Comparison of ENCODE assay signal across 13 cellular contexts in the genomic region with DNA sequence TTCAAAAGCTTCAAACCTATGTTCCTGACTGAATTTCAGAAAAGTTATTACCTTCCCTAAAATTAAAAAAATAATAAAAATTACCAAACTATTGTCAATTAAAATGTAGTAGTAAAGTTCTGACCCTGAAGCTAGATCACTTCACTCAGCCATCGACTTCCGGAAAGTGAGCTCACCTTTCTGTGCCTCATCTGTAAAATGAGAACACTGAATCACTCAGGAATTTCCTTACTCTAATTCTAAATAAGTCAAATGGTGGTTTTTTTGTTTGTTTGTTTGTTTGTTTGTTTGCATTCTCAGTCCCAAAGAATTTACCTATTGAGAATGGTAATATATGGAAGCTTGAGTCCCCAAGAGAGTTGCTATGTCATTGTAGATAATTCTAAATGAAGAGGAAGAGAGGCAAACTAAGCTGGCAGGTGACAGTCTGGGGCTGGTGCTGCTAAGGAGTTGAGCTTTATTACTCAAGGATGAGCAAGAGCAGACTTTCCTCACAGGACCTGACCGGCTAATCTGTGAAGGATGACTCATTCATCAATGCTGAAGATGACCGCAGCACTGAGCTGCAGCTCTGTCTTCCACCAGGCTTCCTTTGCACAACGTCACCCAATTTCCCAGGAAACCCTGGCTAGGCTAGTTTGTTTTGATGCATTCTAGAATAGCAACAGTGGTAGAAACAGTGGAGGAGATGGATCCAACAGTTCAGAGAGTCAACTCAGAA.
DNase-seq lines count a peak whose midpoint lies in the region; ATAC-seq and TF ChIP-seq lines count a peak whose summit lies in the region.
"Had no signal": no experiment of that assay in that cellular context is flagged by ENCODE, and none has a peak within 500 bp of the region (broad histone marks: within the 10 kb centered on the region; RNA-seq: fewer than 3 reads in every experiment).

No MANE protein-coding gene starts in this region.

- H3K27me3 Mint-ChIP-seq in WTC11 (ENCODE audit: low read depth), result no peaks in the 10 kb centered on the region
- peaks cover 0 to 2% of the 10 kb centered on the region in 2 donors for H3K27me3 Mint-ChIP-seq in CD4-positive, alpha-beta memory T cell

- H3K27me3 ChIP-seq in HUES48 (ENCODE audit: control insufficient read depth, insufficient read depth, low read length), result no peaks in the 10 kb centered on the region
- no peaks in the 10 kb centered on the region for H3K27me3 ChIP-seq in CD4-positive, alpha-beta memory T cell (ENCODE audit: insufficient read depth, low read length)

- intact Hi-C loops in CD4-positive, alpha-beta memory T cell (cut with micrococcal nuclease), result no loop called here

- peaks cover 11% of the 10 kb centered on the region for H3K9me3 Mint-ChIP-seq in WTC11
- H3K9me3 Mint-ChIP-seq in CD4-positive, alpha-beta memory T cell, result peaks cover 0 to 5% (median under 1%) of the 10 kb centered on the region in 8 donors

- CTCF ChIA-PET in WTC11 (lab: Charles Lee), result interaction anchor here (0.6 kb wide), 1 partner anchor 286 kb away, joined by 4 read pairs; no protein-coding TSS in a partner anchor
- CTCF ChIA-PET in CD4-positive, alpha-beta memory T cell (lab: Charles Lee; ENCODE audit: partially characterized antibody), result no interaction called here

- H3K4me3 Mint-ChIP-seq in WTC11, result no peak overlapping the region
- H3K4me3 Mint-ChIP-seq in CD4-positive, alpha-beta memory T cell, result no peak overlapping the region

- POLR2A ChIA-PET in WTC11 (lab: Charles Lee), result no interaction called here
- POLR2A ChIA-PET in CD4-positive, alpha-beta memory T cell (lab: Charles Lee; ENCODE audit: partially characterized antibody), result no interaction called here

- H3K4me1 Mint-ChIP-seq in WTC11, result peaks cover 20% of the 10 kb centered on the region
- H3K4me1 Mint-ChIP-seq in CD4-positive, alpha-beta memory T cell, result no peaks in the 10 kb centered on the region

- peak overlapping the region; percentile 21 for H3K27ac ChIP-seq in HUES48 (ENCODE audit: low read depth, low read length)
- no peak overlapping the region for H3K27ac ChIP-seq in CD4-positive, alpha-beta memory T cell (ENCODE audit: low read depth, low read length)
- H3K27ac ChIP-seq: prostate gland had no signal

- no peaks in the 10 kb centered on the region for H3K9me3 ChIP-seq in HUES48 (ENCODE audit: control insufficient read depth, insufficient read depth, low read length)
- no peaks in the 10 kb centered on the region for H3K9me3 ChIP-seq in CD4-positive, alpha-beta memory T cell (ENCODE audit: control insufficient read depth in 1 of 2, low read length in 2 of 2)
- H3K9me3 ChIP-seq: prostate gland had no signal

- H3K36me3 Mint-ChIP-seq in WTC11, result no peaks in the 10 kb centered on the region
- no peaks in the 10 kb centered on the region for H3K36me3 Mint-ChIP-seq in CD4-positive, alpha-beta memory T cell

- 0 out of 2 replicates have a peak overlapping the region, but pooled peaks have one; percentile 30 for H3K9ac ChIP-seq in HUES48 (ENCODE audit: low read depth, low read length)

- peak; percentile 57 for ATAC-seq in WTC11

- no peaks in the 10 kb centered on the region for H3K36me3 ChIP-seq in HUES48 (ENCODE audit: control insufficient read depth, insufficient read depth, low read length)
- no peaks in the 10 kb centered on the region for H3K36me3 ChIP-seq in CD4-positive, alpha-beta memory T cell (ENCODE audit: insufficient read depth, low read length)
- H3K36me3 ChIP-seq: prostate gland had no signal

- no peak for TF ChIP-seq CTCF in WTC11 (IDR thresholded peaks at IDR 0.05)

- peak overlapping the region; percentile 12; the same call in 1 of the 2 replicates for H3K4me3 ChIP-seq in HUES48 (ENCODE audit: low read depth, low read length)
- no peak overlapping the region for H3K4me3 ChIP-seq in CD4-positive, alpha-beta memory T cell (ENCODE audit: low read length in 2 of 2)
- H3K4me3 ChIP-seq: prostate gland had no signal

- H3K27ac Mint-ChIP-seq in WTC11, result peak overlapping the region; percentile 58; the same call in 1 of the 2 replicates
- no peak overlapping the region for H3K27ac Mint-ChIP-seq in CD4-positive, alpha-beta memory T cell

- DNase-seq in EH (ENCODE audit: low read depth) (peak; percentile 80), WTC11 (ENCODE audit: low spot score) (no peak), iPS-NIHi11 (ENCODE audit: low spot score) (peak; percentile 8), NCI-H1694 treated with DMSO at 0.1 percent for 48 hours (lab: John Stamatoyannopoulos, UW) (no peak), SKM-1 (lab: John Stamatoyannopoulos, UW; ENCODE audit: unreplicated experiment) (no peak), NCI-H2029 treated with DMSO at 0.1 percent for 48 hours (lab: John Stamatoyannopoulos, UW) (no peak)
- DNase-seq in CD4-positive, alpha-beta memory T cell, result no peak
- DNase-seq: activated CD4-positive, alpha-beta T cell treated with anti-CD3 and anti-CD28 coated beads for 48 hours; activated naive CD4-positive, alpha-beta T cell treated with anti-CD3 and anti-CD28 coated beads, Interleukin-2, amount 50 U/mL, for 16 hours; NCI-H1436; RPMI8226 had no signal

- peaks cover 20% of the 10 kb centered on the region for H3K4me1 ChIP-seq in HUES48 (ENCODE audit: control insufficient read depth, insufficient read depth, low read length)
- H3K4me1 ChIP-seq in CD4-positive, alpha-beta memory T cell (ENCODE audit: insufficient read depth, low read length), result no peaks in the 10 kb centered on the region
- H3K4me1 ChIP-seq: prostate gland had no signal

TF ChIP-seq in WTC11, 78 proteins besides CTCF, POLR2A, EP300 and RAD21 (continues in another document):
- TF ChIP-seq, protein P1, sequence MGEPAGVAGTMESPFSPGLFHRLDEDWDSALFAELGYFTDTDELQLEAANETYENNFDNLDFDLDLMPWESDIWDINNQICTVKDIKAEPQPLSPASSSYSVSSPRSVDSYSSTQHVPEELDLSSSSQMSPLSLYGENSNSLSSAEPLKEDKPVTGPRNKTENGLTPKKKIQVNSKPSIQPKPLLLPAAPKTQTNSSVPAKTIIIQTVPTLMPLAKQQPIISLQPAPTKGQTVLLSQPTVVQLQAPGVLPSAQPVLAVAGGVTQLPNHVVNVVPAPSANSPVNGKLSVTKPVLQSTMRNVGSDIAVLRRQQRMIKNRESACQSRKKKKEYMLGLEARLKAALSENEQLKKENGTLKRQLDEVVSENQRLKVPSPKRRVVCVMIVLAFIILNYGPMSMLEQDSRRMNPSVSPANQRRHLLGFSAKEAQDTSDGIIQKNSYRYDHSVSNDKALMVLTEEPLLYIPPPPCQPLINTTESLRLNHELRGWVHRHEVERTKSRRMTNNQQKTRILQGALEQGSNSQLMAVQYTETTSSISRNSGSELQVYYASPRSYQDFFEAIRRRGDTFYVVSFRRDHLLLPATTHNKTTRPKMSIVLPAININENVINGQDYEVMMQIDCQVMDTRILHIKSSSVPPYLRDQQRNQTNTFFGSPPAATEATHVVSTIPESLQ (CRISPR knock-in tag; IDR thresholded peaks at IDR 0.05), result no peak
- no peak for TF ChIP-seq KAT7 (CRISPR knock-in tag; IDR thresholded peaks at IDR 0.05; ENCODE audit: borderline replicate concordance)
- TF ChIP-seq ZNF263 (CRISPR knock-in tag; IDR thresholded peaks at IDR 0.05; ENCODE audit: low read depth), result no peak
- no peak for TF ChIP-seq ZNF219 (CRISPR knock-in tag; IDR thresholded peaks at IDR 0.05; ENCODE audit: borderline replicate concordance)
- TF ChIP-seq, protein P2, sequence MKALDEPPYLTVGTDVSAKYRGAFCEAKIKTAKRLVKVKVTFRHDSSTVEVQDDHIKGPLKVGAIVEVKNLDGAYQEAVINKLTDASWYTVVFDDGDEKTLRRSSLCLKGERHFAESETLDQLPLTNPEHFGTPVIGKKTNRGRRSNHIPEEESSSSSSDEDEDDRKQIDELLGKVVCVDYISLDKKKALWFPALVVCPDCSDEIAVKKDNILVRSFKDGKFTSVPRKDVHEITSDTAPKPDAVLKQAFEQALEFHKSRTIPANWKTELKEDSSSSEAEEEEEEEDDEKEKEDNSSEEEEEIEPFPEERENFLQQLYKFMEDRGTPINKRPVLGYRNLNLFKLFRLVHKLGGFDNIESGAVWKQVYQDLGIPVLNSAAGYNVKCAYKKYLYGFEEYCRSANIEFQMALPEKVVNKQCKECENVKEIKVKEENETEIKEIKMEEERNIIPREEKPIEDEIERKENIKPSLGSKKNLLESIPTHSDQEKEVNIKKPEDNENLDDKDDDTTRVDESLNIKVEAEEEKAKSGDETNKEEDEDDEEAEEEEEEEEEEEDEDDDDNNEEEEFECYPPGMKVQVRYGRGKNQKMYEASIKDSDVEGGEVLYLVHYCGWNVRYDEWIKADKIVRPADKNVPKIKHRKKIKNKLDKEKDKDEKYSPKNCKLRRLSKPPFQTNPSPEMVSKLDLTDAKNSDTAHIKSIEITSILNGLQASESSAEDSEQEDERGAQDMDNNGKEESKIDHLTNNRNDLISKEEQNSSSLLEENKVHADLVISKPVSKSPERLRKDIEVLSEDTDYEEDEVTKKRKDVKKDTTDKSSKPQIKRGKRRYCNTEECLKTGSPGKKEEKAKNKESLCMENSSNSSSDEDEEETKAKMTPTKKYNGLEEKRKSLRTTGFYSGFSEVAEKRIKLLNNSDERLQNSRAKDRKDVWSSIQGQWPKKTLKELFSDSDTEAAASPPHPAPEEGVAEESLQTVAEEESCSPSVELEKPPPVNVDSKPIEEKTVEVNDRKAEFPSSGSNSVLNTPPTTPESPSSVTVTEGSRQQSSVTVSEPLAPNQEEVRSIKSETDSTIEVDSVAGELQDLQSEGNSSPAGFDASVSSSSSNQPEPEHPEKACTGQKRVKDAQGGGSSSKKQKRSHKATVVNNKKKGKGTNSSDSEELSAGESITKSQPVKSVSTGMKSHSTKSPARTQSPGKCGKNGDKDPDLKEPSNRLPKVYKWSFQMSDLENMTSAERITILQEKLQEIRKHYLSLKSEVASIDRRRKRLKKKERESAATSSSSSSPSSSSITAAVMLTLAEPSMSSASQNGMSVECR (CRISPR knock-in tag; IDR thresholded peaks at IDR 0.05; ENCODE audit: borderline replicate concordance), result no peak
- TF ChIP-seq PRRX2 (CRISPR knock-in tag; IDR thresholded peaks at IDR 0.05), result no peak
- TF ChIP-seq, protein P3, sequence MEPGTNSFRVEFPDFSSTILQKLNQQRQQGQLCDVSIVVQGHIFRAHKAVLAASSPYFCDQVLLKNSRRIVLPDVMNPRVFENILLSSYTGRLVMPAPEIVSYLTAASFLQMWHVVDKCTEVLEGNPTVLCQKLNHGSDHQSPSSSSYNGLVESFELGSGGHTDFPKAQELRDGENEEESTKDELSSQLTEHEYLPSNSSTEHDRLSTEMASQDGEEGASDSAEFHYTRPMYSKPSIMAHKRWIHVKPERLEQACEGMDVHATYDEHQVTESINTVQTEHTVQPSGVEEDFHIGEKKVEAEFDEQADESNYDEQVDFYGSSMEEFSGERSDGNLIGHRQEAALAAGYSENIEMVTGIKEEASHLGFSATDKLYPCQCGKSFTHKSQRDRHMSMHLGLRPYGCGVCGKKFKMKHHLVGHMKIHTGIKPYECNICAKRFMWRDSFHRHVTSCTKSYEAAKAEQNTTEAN (CRISPR knock-in tag; IDR thresholded peaks at IDR 0.05), result no peak
- TF ChIP-seq ZNF396 (CRISPR knock-in tag; IDR thresholded peaks at IDR 0.05; ENCODE audit: borderline replicate concordance), result no peak

Comparison
In these comparisons a context has a peak if more than half of its experiments do, and no peak if none do; other contexts are left out.
1. DNase-seq: peak in EH (single experiment) and iPS-NIHi11 (single experiment); none in WTC11 (single experiment), NCI-H1694 treated with DMSO at 0.1 percent for 48 hours (single experiment), CD4-positive, alpha-beta memory T cell (0 of 5), SKM-1 (single experiment) and NCI-H2029 treated with DMSO at 0.1 percent for 48 hours (single experiment).